14 cellular contexts compared by ENCODE assay signal in the genomic region with DNA sequence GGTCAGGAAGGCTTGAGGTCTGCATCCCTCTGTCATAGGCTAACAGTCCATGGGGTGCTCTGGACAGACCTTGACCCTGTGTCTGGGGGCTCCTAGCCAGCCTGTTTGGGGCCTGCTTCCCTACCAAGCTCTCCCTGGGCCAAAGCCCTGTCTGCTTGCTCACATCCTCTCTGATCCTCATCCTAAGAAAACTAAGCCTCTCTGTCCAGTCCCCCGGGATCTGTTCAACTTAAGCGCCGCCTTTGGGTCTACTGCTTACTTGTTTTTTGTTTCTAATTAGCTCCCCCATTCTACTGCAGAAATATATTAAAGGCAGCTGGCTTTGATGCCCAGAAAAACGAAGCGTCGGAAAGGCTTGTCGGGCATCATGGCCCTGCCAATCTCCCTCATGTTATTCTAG.
DNase-seq lines count a peak whose midpoint lies in the region; TF ChIP-seq lines count a peak whose summit lies in the region.
"Had no signal": no experiment of that assay in that cellular context is flagged by ENCODE, and none has a peak within 500 bp of the region (broad histone marks: within the 10 kb centered on the region; RNA-seq: fewer than 3 reads in every experiment).

No MANE protein-coding gene starts in this region.

- TF ChIP-seq CTCF in coronary artery (IDR thresholded peaks at IDR 0.05) (no peak), GM10266 (IDR thresholded peaks at IDR 0.05; ENCODE audit: control insufficient read depth, insufficient read depth, low read depth, missing control alignments) (no peak)

- H3K27ac ChIP-seq in angular gyrus (ENCODE audit: low read depth, low read length) (peak overlapping the region; percentile 83), substantia nigra (ENCODE audit: low read depth, low read length, poor library complexity, severe bottlenecking) (peak overlapping the region; percentile 73), coronary artery (no peak overlapping the region)
- H3K27ac ChIP-seq: A549 had no signal

- DNase-seq in NCI-H526 treated with DMSO at 0.1 percent for 48 hours (lab: John Stamatoyannopoulos, UW) (peak; percentile 85), globus pallidus (ENCODE audit: low spot score) (peak; percentile 73), substantia nigra (lab: John Stamatoyannopoulos, UW) (peak in 3 of 49 donors; percentile 19 to 50 (median 24)), coronary artery (ENCODE audit: low spot score) (no peak), activated gamma-delta T cell (lab: John Stamatoyannopoulos, UW) (no peak), GM10266 (ENCODE audit: extremely low spot score) (no peak), NCI-H146 treated with DMSO at 0.1 percent for 48 hours (lab: John Stamatoyannopoulos, UW; ENCODE audit: unreplicated experiment) (no peak)
- DNase-seq: CD8-positive, alpha-beta T cell; COR-L47; H7 had no signal

- no peak overlapping the region for H3K4me3 ChIP-seq in coronary artery
- H3K4me3 ChIP-seq: A549, GM12878, GM23338 had no signal

Comparison
In these comparisons a context has a peak if more than half of its experiments do, and no peak if none do; other contexts are left out.
1. DNase-seq: peak in NCI-H526 treated with DMSO at 0.1 percent for 48 hours (single experiment) and globus pallidus (single experiment); none in coronary artery (single experiment), activated gamma-delta T cell (single experiment), GM10266 (single experiment) and NCI-H146 treated with DMSO at 0.1 percent for 48 hours (single experiment).
2. H3K27ac ChIP-seq: peak in angular gyrus (single experiment) and substantia nigra (single experiment); none in coronary artery (0 of 2).